ENCODE assay signal across 8 cellular contexts in the genomic region with DNA sequence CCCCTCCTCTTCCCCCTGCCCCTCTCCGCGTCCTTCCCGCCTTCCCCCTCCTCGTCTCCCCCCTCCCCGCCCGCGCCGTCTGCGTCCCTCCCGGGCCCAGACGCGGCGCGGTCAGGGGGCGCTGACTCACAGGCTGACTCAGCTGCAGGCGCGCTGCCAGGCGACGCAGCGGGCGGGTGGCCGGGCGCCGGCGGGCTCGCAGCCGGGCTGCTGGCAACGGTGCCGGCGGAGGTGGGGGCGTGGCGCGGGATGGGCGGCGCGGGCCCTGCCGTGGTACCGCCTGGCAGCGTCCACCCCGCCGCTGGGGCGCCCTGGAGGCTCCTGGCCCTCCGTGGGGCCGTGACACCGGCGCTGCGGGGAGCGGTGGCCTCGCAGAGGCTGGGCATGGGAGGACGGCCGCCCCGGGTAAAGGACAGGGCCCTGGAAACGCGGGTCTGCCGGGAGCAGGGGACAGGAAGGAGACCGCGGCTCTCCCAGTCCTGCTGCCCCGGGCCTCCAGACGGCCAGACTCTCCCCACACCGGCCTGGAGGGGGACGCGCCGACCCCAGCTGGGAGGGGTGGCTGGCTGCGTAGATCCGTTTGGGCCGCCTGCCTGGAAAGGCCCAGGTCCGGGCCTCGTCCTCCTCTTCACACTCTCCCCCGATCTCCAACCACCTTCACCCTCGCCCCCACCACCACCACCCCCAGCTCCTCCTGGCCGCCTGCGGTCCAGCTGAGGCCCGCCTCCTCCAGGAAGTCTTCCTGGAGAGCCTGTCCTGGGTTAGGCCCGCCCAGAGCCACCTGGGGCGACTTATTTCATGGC. TPM values are rescaled to one million over a fixed set of nuclear protein-coding genes. Genes with fewer than 3 reads are reported as not detected.
A peak's percentile ranks its signal among the peaks of the same experiment; 100 is the strongest.
DNase-seq lines count a peak whose midpoint lies in the region; ATAC-seq and TF ChIP-seq lines count a peak whose summit lies in the region.

No MANE protein-coding gene starts in this region.

- peak; percentile 77 for ATAC-seq in GM19023 (IDR thresholded peaks at IDR 0.05; ENCODE audit: unreplicated experiment)
- peak; percentile 76 for ATAC-seq in HG03439 (IDR thresholded peaks at IDR 0.05; ENCODE audit: unreplicated experiment)
- peak; percentile 95 for ATAC-seq in activated CD8-positive, alpha-beta T cell treated with anti-CD3 and anti-CD28 coated beads, Interleukin-2, amount 10 ng/mL, durations not matched to agents 7 days and 5 days
- ATAC-seq in lung (ENCODE audit: insufficient read depth, low FRiP score): peak; percentile 92

- H3K4me1 ChIP-seq in lung (ENCODE audit: control insufficient read depth in 2 of 2, insufficient read depth in 2 of 2, low read length in 2 of 2): peaks cover 0 to 10% of the 10 kb centered on the region in 2 donors

- CTCF ChIA-PET in activated CD8-positive, alpha-beta T cell treated with anti-CD3 and anti-CD28 coated beads, Interleukin-2, amount 10 ng/mL, durations not matched to agents 7 days and 5 days (lab: Charles Lee): no interaction called here

- DNase-seq in ACHN (peak; percentile 95), NCI-H69 (lab: John Stamatoyannopoulos, UW) (peak; percentile 95), ecto neural progenitor cell (ENCODE audit: low spot score) (peak; percentile 87), lung (ENCODE audit: low spot score) (peak; percentile 93)
- peak; percentile 80 for DNase-seq in activated CD8-positive, alpha-beta T cell treated with anti-CD3 and anti-CD28 coated beads, Interleukin-2, amount 10 ng/mL, durations not matched to agents 7 days and 5 days
- peak; percentile 86 for DNase-seq in stimulated activated CD4-positive, alpha-beta T cell treated with anti-CD3 and anti-CD28 coated beads, Interleukin-4, amount 100 ng/mL, for 48 hours (ENCODE audit: low read depth in 2 of 2)

- H3K4me1 Mint-ChIP-seq in activated CD8-positive, alpha-beta T cell treated with anti-CD3 and anti-CD28 coated beads, Interleukin-2, amount 10 ng/mL, durations not matched to agents 7 days and 5 days (ENCODE audit: low read depth): peaks cover 28% of the 10 kb centered on the region

- H3K36me3 Mint-ChIP-seq in activated CD8-positive, alpha-beta T cell treated with anti-CD3 and anti-CD28 coated beads, Interleukin-2, amount 10 ng/mL, durations not matched to agents 7 days and 5 days (ENCODE audit: low read depth): peaks cover 3% of the 10 kb centered on the region

- peak overlapping the region; percentile 51 for H3K4me3 ChIP-seq in lung

- H3K9me3 Mint-ChIP-seq in activated CD8-positive, alpha-beta T cell treated with anti-CD3 and anti-CD28 coated beads, Interleukin-2, amount 10 ng/mL, durations not matched to agents 7 days and 5 days (ENCODE audit: insufficient read depth): no peaks in the 10 kb centered on the region

- H3K36me3 ChIP-seq in lung (ENCODE audit: control insufficient read depth in 2 of 2, insufficient read depth in 2 of 2, low read length in 2 of 2): no peaks in the 10 kb centered on the region

- H3K27ac ChIP-seq in lung (ENCODE audit: low read depth in 1 of 2, low read length in 1 of 2): peak overlapping the region; percentile 87 to 98

- POLR2A ChIA-PET in activated CD8-positive, alpha-beta T cell treated with anti-CD3 and anti-CD28 coated beads, Interleukin-2, amount 10 ng/mL, durations not matched to agents 7 days and 5 days (lab: Charles Lee): interaction anchor here (1.1 kb wide), 1 partner anchor 20 kb away, joined by 3 read pairs; no protein-coding TSS in a partner anchor

- H3K27me3 Mint-ChIP-seq in activated CD8-positive, alpha-beta T cell treated with anti-CD3 and anti-CD28 coated beads, Interleukin-2, amount 10 ng/mL, durations not matched to agents 7 days and 5 days (ENCODE audit: low read depth): peaks cover 9% of the 10 kb centered on the region

- H3K27me3 ChIP-seq in lung (ENCODE audit: control insufficient read depth, insufficient read depth): no peaks in the 10 kb centered on the region

- in situ Hi-C loops in ACHN (cut with HindIII; ENCODE audit: low pct_ligation_motif_present, low pct_unique_long_range_greater_than_20kb, low sequenced_read_pairs): no loop called here

- H3K9me3 ChIP-seq in lung (ENCODE audit: control insufficient read depth in 2 of 2, insufficient read depth in 1 of 2, low read length in 1 of 2): no peaks in the 10 kb centered on the region

- no peak overlapping the region for H3K27ac Mint-ChIP-seq in activated CD8-positive, alpha-beta T cell treated with anti-CD3 and anti-CD28 coated beads, Interleukin-2, amount 10 ng/mL, durations not matched to agents 7 days and 5 days

- H3K4me3 Mint-ChIP-seq in activated CD8-positive, alpha-beta T cell treated with anti-CD3 and anti-CD28 coated beads, Interleukin-2, amount 10 ng/mL, durations not matched to agents 7 days and 5 days: peak overlapping the region; percentile 61

- TF ChIP-seq CTCF in lung (IDR thresholded peaks at IDR 0.05; ENCODE audit: control extremely low read depth, extremely low read depth): no peak

- WGBS in lung, 2 donors: 4 to 13% methylated on average over 35 to 75 of the region's 75 CpGs

RNA-seq across cellular contexts. Expression of gene PROC, which starts 10.0 kb away (rescaled TPM):
- total RNA-seq in activated CD8-positive, alpha-beta T cell treated with anti-CD3 and anti-CD28 coated beads, Interleukin-2, amount 10 ng/mL, durations not matched to agents 7 days and 5 days: not detected
- under 1 TPM in 1 of 2 donors, not detected in 1; 0.37 TPM for total RNA-seq in lung
- under 1 TPM; 0.10 to 0.22 TPM for polyA plus RNA-seq in lung

RNA-seq across cellular contexts. Expression of gene MAP3K2, which starts 20.4 kb away (rescaled TPM):
- 10 to 100 TPM; 55.7 to 58.5 TPM for total RNA-seq in activated CD8-positive, alpha-beta T cell treated with anti-CD3 and anti-CD28 coated beads, Interleukin-2, amount 10 ng/mL, durations not matched to agents 7 days and 5 days
- 10 to 100 TPM; 50.1 to 81.0 TPM for total RNA-seq in lung
- 10 to 100 TPM in 1 of 2 donors, 1 to 10 TPM in 1; 8.1 to 11.6 TPM for polyA plus RNA-seq in lung

Comparison
In these comparisons a context has a peak if more than half of its experiments do, and no peak if none do; other contexts are left out.
1. Peak in every context shown above with its lines: DNase-seq, ATAC-seq, H3K4me3 ChIP-seq and H3K27ac ChIP-seq.